In genomic region chr3:39651256-39651655, GRCh38 we compare ENCODE assay signal across 3 cellular contexts.
A peak's percentile ranks its signal among the peaks of the same experiment; 100 is the strongest.
DNase-seq lines count a peak whose midpoint lies in the region; TF ChIP-seq lines count a peak whose summit lies in the region.
"Not testable (repeated sequence)": the region's sequence is repeated elsewhere in the genome, so short reads cannot be mapped to it uniquely, and the experiment has no call there.

No MANE protein-coding gene starts in this region.

- not testable (repeated sequence) for H3K27ac Mint-ChIP-seq in activated CD4-positive, alpha-beta T cell treated with anti-CD3 and anti-CD28 coated beads, Interleukin-2, amount 10 ng/mL, durations not matched to agents 24 days and 14 days
- H3K27ac Mint-ChIP-seq in neural crest cell (ENCODE audit: unreplicated experiment) (peak overlapping the region; percentile 67), progenitor cell of endocrine pancreas (peak overlapping the region; percentile 80)

- TF ChIP-seq CTCF in neural crest cell (conservative IDR thresholded peaks at IDR 0.05); progenitor cell of endocrine pancreas (IDR thresholded peaks at IDR 0.05; ENCODE audit: unreplicated experiment): not testable (repeated sequence)

- H3K4me1 Mint-ChIP-seq in activated CD4-positive, alpha-beta T cell treated with anti-CD3 and anti-CD28 coated beads, Interleukin-2, amount 10 ng/mL, durations not matched to agents 24 days and 14 days; neural crest cell: not testable (repeated sequence)
- peaks cover 20% of the 10 kb centered on the region for H3K4me1 Mint-ChIP-seq in progenitor cell of endocrine pancreas (ENCODE audit: low read depth)

- DNase-seq in activated CD4-positive, alpha-beta T cell treated with anti-CD3 and anti-CD28 coated beads, Interleukin-2, amount 10 ng/mL, durations not matched to agents 24 days and 14 days: peak; percentile 45
- not testable (repeated sequence) for DNase-seq in neural crest cell (ENCODE audit: low read depth, low spot score); progenitor cell of endocrine pancreas (ENCODE audit: low spot score, unreplicated experiment)

- H3K27me3 Mint-ChIP-seq in activated CD4-positive, alpha-beta T cell treated with anti-CD3 and anti-CD28 coated beads, Interleukin-2, amount 10 ng/mL, durations not matched to agents 24 days and 14 days; neural crest cell (ENCODE audit: low read depth); progenitor cell of endocrine pancreas: not testable (repeated sequence)

- not testable (repeated sequence) for H3K4me3 Mint-ChIP-seq in activated CD4-positive, alpha-beta T cell treated with anti-CD3 and anti-CD28 coated beads, Interleukin-2, amount 10 ng/mL, durations not matched to agents 24 days and 14 days; neural crest cell; progenitor cell of endocrine pancreas (ENCODE audit: low read depth)

- H3K36me3 Mint-ChIP-seq in activated CD4-positive, alpha-beta T cell treated with anti-CD3 and anti-CD28 coated beads, Interleukin-2, amount 10 ng/mL, durations not matched to agents 24 days and 14 days (ENCODE audit: low read depth); neural crest cell (ENCODE audit: low read depth); progenitor cell of endocrine pancreas (ENCODE audit: insufficient read depth): not testable (repeated sequence)

- H3K9me3 Mint-ChIP-seq in activated CD4-positive, alpha-beta T cell treated with anti-CD3 and anti-CD28 coated beads, Interleukin-2, amount 10 ng/mL, durations not matched to agents 24 days and 14 days; neural crest cell; progenitor cell of endocrine pancreas (ENCODE audit: low read depth): not testable (repeated sequence)

- intact Hi-C loops in activated CD4-positive, alpha-beta T cell treated with anti-CD3 and anti-CD28 coated beads, Interleukin-2, amount 10 ng/mL, durations not matched to agents 24 days and 14 days (cut with micrococcal nuclease): not testable (repeated sequence)
